Comparison of ENCODE assay signal across 14 cellular contexts in the genomic region with DNA sequence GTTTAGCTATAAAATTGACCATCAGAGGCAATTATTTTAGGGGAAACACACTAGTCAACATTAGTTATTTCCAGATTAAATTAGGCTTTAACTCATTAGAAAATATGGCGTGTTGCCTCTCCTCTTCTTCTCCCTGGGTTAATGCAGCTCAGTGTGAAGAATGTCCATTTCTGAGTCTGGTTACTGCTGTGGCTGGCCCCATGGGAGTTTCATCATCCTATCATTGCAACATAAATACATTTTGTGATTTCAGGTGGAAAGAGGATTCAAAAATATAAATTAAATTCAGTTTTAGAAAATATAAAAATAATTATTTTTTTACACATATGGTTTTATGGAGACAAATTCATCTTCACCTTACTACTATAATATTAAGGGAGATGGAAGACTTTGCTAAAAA.
A peak's percentile ranks its signal among the peaks of the same experiment; 100 is the strongest.
DNase-seq lines count a peak whose midpoint lies in the region; ATAC-seq and TF ChIP-seq lines count a peak whose summit lies in the region.
"Had no signal": no experiment of that assay in that cellular context is flagged by ENCODE, and none has a peak within 500 bp of the region (broad histone marks: within the 10 kb centered on the region; RNA-seq: fewer than 3 reads in every experiment).

No MANE protein-coding gene starts in this region.

- DNase-seq in GM23248, result peak; percentile 26
- peak; percentile 11 for DNase-seq in NCI-H69 (lab: John Stamatoyannopoulos, UW)
- peak; percentile 13 to 77 for DNase-seq in cardiac fibroblast (ENCODE audit: low read depth in 2 of 2)
- DNase-seq in skeletal muscle cell (ENCODE audit: low read depth), result peak; percentile 62
- no peak for DNase-seq in HPDE6-E6E7 (ENCODE audit: extremely low spot score)
- DNase-seq in mucosa of descending colon, result no peak
- no peak for DNase-seq in NCI-H82 treated with DMSO at 0.1 percent for 48 hours (lab: John Stamatoyannopoulos, UW; ENCODE audit: unreplicated experiment)
- DNase-seq: AML-193; Calu3; CD4-positive, alpha-beta memory T cell; DMS79 treated with DMSO at 0.1 percent for 48 hours had no signal

- in situ Hi-C loops in GM23248 (cut with MboI), result no loop called here

- H3K36me3 ChIP-seq in GM23248 (ENCODE audit: low read depth) (no peaks in the 10 kb centered on the region), mucosa of descending colon (ENCODE audit: low read depth) (no peaks in the 10 kb centered on the region)
- H3K36me3 ChIP-seq: HAP-1 had no signal

- ATAC-seq in mucosa of descending colon, result no peak
- ATAC-seq: GM12878 had no signal

- H3K4me1 ChIP-seq in GM23248 (ENCODE audit: insufficient read depth) (peaks cover 48% of the 10 kb centered on the region), mucosa of descending colon (ENCODE audit: low read depth) (no peaks in the 10 kb centered on the region)
- H3K4me1 ChIP-seq: HAP-1 had no signal

- H3K4me2 ChIP-seq in GM23248 (ENCODE audit: unreplicated experiment), result no peak overlapping the region

- peaks cover 34% of the 10 kb centered on the region for H3F3A ChIP-seq in GM23248 (ENCODE audit: insufficient read depth)

- no peaks in the 10 kb centered on the region for H3K9me2 ChIP-seq in GM23248 (ENCODE audit: insufficient read depth)

- no peak overlapping the region for H2AFZ ChIP-seq in GM23248

- TF ChIP-seq CTCF in cardiac fibroblast (IDR thresholded peaks at IDR 0.05; ENCODE audit: low read depth, low read length), result no peak
- no peak for TF ChIP-seq CTCF in mucosa of descending colon (IDR thresholded peaks at IDR 0.05)

- H3K9me3 ChIP-seq in GM23248 (ENCODE audit: low read depth) (no peaks in the 10 kb centered on the region), mucosa of descending colon (no peaks in the 10 kb centered on the region)
- H3K9me3 ChIP-seq: HAP-1 had no signal

- no peaks in the 10 kb centered on the region for H4K20me1 ChIP-seq in GM23248 (ENCODE audit: insufficient read depth)

- no peaks in the 10 kb centered on the region for H3K79me2 ChIP-seq in GM23248 (ENCODE audit: insufficient read depth)

- no peaks in the 10 kb centered on the region for H3K27me3 ChIP-seq in GM23248 (replicated peaks; ENCODE audit: insufficient read depth)

- H3K27ac ChIP-seq in GM23248, result no peak overlapping the region
- H3K27ac ChIP-seq: C4-2B had no signal

- WGBS in GM23248 (ENCODE audit: low coverage in 1 of 2, low lambda C conversion rate in 2 of 2, missing lambda C conversion rate in 2 of 2), 2 experiments, result 48 to 61% methylated on average over 1 of the region's 1 CpG

- intact Hi-C loops in mucosa of descending colon (cut with DNase I, micrococcal nuclease), result no loop called here

- H3K9ac ChIP-seq in GM23248, result no peak overlapping the region

- no peak overlapping the region for H3K4me3 ChIP-seq in GM23248
- no peak overlapping the region for H3K4me3 ChIP-seq in cardiac fibroblast (replicated peaks in 1 of 2; ENCODE audit: low read depth in 2 of 2, low read length in 2 of 2)
- H3K4me3 ChIP-seq in skeletal muscle cell (ENCODE audit: low read depth, low read length), result no peak overlapping the region
- H3K4me3 ChIP-seq in mucosa of descending colon, result no peak overlapping the region
- H3K4me3 ChIP-seq: GM12878, HAP-1 had no signal

Comparison
In these comparisons a context has a peak if more than half of its experiments do, and no peak if none do; other contexts are left out.
1. DNase-seq: peak in GM23248 (single experiment), NCI-H69 (single experiment), cardiac fibroblast (2 of 2) and skeletal muscle cell (single experiment); none in HPDE6-E6E7 (single experiment), mucosa of descending colon (0 of 3) and NCI-H82 treated with DMSO at 0.1 percent for 48 hours (single experiment).